Comparison of ENCODE assay signal across 7 cellular contexts in the genomic region with DNA sequence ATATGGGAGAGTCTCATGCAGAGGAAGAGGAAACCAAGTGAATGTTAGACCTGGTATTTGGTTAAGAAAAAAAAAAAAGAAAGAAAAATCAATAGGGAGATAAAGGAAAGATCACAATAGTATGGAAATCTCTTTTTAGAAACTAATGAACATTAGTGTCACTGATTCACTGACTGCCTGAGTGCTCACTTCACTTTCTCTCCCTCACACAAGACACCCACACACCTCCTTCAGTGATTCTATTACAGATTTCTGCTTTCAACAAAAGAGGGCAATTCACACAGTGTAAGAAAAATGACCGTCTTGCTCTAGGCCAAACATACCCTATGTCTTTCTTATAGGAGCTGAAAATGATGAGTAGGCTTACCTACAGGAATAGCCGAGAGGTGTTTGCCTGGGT. TPM values are rescaled to one million over a fixed set of nuclear protein-coding genes. Genes with fewer than 3 reads are reported as not detected.
"Had no signal": no experiment of that assay in that cellular context is flagged by ENCODE, and none has a peak within 500 bp of the region (broad histone marks: within the 10 kb centered on the region; RNA-seq: fewer than 3 reads in every experiment).

No MANE protein-coding gene starts in this region.

- H3K27ac ChIP-seq: HL-60 had no signal

- H3K36me3 Mint-ChIP-seq: IgD-negative memory B cell had no signal

- H3K4me3 Mint-ChIP-seq: IgD-negative memory B cell had no signal

- H3K9me3 Mint-ChIP-seq: IgD-negative memory B cell had no signal

- ATAC-seq: HepG2, K562 had no signal

- DNase-seq: IMR-90, KBM-7, KG1 had no signal

- H3K4me3 ChIP-seq: K562 had no signal

- H3K27ac Mint-ChIP-seq: IgD-negative memory B cell had no signal

RNA-seq across cellular contexts. Expression of a gene that starts 6.0 kb away (rescaled TPM):
- total RNA-seq: HepG2, IMR-90 had no signal
